In the genomic region with DNA sequence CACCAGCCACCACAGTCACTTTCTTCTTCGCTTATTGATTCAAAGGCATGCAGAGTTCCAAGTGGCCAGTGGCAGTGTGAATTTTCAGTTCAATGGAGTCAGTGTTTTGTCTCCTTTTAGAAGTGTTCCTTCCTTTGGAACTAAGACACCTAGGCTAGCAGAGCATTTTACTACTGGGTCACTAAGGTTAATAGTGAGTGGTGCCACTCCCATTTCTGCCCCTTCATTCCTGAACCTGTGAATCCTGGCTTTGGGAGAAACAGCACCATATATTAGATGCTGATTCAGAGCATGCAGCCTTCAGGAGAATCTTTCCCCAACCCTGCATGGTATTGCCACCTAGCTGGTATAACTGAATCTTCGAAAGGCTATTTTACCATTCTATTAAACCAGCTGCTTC, we compare ENCODE assay signal across 34 cellular contexts.
"Had no signal": no experiment of that assay in that cellular context is flagged by ENCODE, and none has a peak within 500 bp of the region (broad histone marks: within the 10 kb centered on the region; RNA-seq: fewer than 3 reads in every experiment).

No MANE protein-coding gene starts in this region.

- DNase-seq: Karpas-422, Kasumi-1, MG63, MM.1S, MV-4-11, NCI-H1048, NCI-H1092, NCI-H1092 treated with DMSO at 0.1 percent for 48 hours, NCI-H1105, NCI-H1105 treated with DMSO at 0.1 percent for 48 hours, NCI-H1417, NCI-H1417 treated with DMSO at 0.1 percent for 48 hours, NCI-H1436, NCI-H1436 treated with DMSO at 0.1 percent for 48 hours, NCI-H146, NCI-H1694, NCI-H1694 treated with DMSO at 0.1 percent for 48 hours, NCI-H187, NCI-H187 treated with DMSO at 0.1 percent for 48 hours, NCI-H1930, NCI-H2029, NCI-H2029 treated with DMSO at 0.1 percent for 48 hours, NCI-H2081, NCI-H2081 treated with DMSO at 0.1 percent for 48 hours, NCI-H2107, NCI-H2171, NCI-H2171 treated with DMSO at 0.1 percent for 48 hours, NCI-H2227 treated with DMSO at 0.1 percent for 48 hours, NCI-H226, NCI-H345, NCI-H446, NCI-H446 treated with DMSO at 0.1 percent for 48 hours, NCI-H510A had no signal

- H3K4me2 ChIP-seq: KMS-11 had no signal

- H3K27ac ChIP-seq: KMS-11 had no signal

- H3K9me3 ChIP-seq: MG63 had no signal

- H3K4me3 ChIP-seq: MG63 had no signal

- H3K27me3 ChIP-seq: MG63 had no signal

- H3K36me3 ChIP-seq: MG63 had no signal
